In the genomic region with DNA sequence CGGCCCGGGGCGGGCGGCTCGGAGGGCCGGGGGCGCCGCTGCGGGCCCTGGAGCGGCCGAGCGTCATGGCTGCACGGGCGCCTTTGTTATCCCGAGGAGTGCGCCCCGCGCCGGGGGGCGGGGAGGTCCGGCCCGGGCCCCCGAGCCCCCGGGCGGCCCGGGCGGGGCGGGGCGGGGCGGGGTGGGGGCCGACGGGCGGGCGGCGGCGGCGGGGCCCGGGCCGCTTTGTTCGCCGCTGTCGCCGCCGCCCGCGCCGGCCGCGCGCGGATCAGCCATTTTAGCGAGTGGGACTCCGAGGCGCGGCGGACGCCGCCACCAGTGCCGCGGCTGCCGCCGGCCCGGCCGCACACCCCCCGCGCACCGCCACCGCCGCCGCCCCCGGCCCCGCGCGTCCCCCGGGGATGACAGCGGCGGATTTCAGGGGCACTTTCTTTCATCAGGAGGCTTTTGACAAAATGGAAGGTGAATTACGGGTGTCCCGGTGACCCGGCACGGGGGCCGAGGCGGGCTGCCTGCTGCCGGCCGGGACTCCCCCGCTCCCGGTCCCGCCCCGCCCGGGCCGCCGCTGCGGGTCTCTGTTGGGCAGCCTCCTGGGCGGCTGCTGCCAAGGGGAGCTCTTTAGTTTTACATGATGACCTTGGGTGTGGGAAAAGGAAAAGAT, we compare ENCODE assay signal across 8 cellular contexts. TPM values are rescaled to one million over a fixed set of nuclear protein-coding genes. Genes with fewer than 3 reads are reported as not detected.
DNase-seq lines count a peak whose midpoint lies in the region; ATAC-seq, FAIRE-seq and TF ChIP-seq lines count a peak whose summit lies in the region.

No MANE protein-coding gene starts in this region.

- WGBS in liver, result under 1% methylated on average over 60 of the region's 94 CpGs
- 52% methylated on average over 76 of the region's 94 CpGs; no CpG with 5 or more reads in 1 of the 2 donors for WGBS in upper lobe of left lung, 2 donors

- H2AFZ ChIP-seq in astrocyte (ENCODE audit: low read depth, low read length), result no peak overlapping the region

- H3K9me3 Mint-ChIP-seq in astrocyte (ENCODE audit: unreplicated experiment), result no peaks in the 10 kb centered on the region

- peaks cover 16% of the 10 kb centered on the region for H3K79me2 ChIP-seq in astrocyte (ENCODE audit: insufficient read depth, low read length)

- H3K4me2 ChIP-seq in astrocyte (ENCODE audit: low read length), result peak overlapping the region; percentile 93

- H3K9ac ChIP-seq in astrocyte (ENCODE audit: low read length) (peak overlapping the region; percentile 77), liver (ENCODE audit: low read depth in 1 of 2, low read length in 2 of 2) (no peak overlapping the region)

- TF ChIP-seq EP300 in upper lobe of left lung (IDR thresholded peaks at IDR 0.05), result no peak

- H3K27ac Mint-ChIP-seq in astrocyte (ENCODE audit: unreplicated experiment), result peak overlapping the region; percentile 78

- peaks cover 9% of the 10 kb centered on the region for H4K20me1 ChIP-seq in astrocyte (ENCODE audit: insufficient read depth, low read length)

- H3K4me3 Mint-ChIP-seq in astrocyte (ENCODE audit: unreplicated experiment), result peak overlapping the region; percentile 91

- H3K36me3 ChIP-seq in astrocyte (ENCODE audit: insufficient read depth, low read length) (peaks cover 5% of the 10 kb centered on the region), liver (ENCODE audit: control insufficient read depth in 4 of 4, insufficient read depth in 3 of 4, low read depth in 1 of 4, low read length in 3 of 4) (peaks cover 0 to 8% (median 1%) of the 10 kb centered on the region in 4 donors), upper lobe of left lung (no peaks in the 10 kb centered on the region)

- CTCF ChIA-PET in AG04450 (lab: Charles Lee), result no interaction called here

- H3K27ac ChIP-seq in AG04450 (ENCODE audit: low read depth, low read length), result no peak overlapping the region
- no peak overlapping the region for H3K27ac ChIP-seq in astrocyte (ENCODE audit: low read depth, low read length)
- H3K27ac ChIP-seq in liver (ENCODE audit: low read depth in 1 of 2, low read length in 2 of 2), result no peak overlapping the region
- H3K27ac ChIP-seq in upper lobe of left lung, result no peak overlapping the region

- POLR2A ChIA-PET in AG04450 (lab: Yijun Ruan, JAX), result no interaction called here

- H3K27me3 Mint-ChIP-seq in astrocyte (ENCODE audit: low read depth, unreplicated experiment), result peaks cover 3% of the 10 kb centered on the region

- no peak for FAIRE-seq in astrocyte (lab: Jason Lieb, UNC)

- H3K36me3 Mint-ChIP-seq in astrocyte (ENCODE audit: low read depth, unreplicated experiment), result no peaks in the 10 kb centered on the region

- H3K4me3 ChIP-seq in AG04450 (ENCODE audit: low read depth, low read length) (peak overlapping the region; percentile 57), astrocyte (ENCODE audit: insufficient read depth, low read depth, low read length) (peak overlapping the region; percentile 66), liver (ENCODE audit: low read depth in 1 of 3, low read length in 3 of 3) (peak overlapping the region in 2 of 3 donors; percentile 46 to 85), upper lobe of left lung (peak overlapping the region; percentile 40 to 61 (median 59))

- no peak for TF ChIP-seq POLR2A in upper lobe of left lung (IDR thresholded peaks at IDR 0.05)

- no peak for TF ChIP-seq RAD21 in liver (IDR thresholded peaks at IDR 0.05)

- no peak for DNase-seq in AG04450 (ENCODE audit: low read depth, low spot score)
- no peak for DNase-seq in astrocyte (ENCODE audit: low read depth)
- peak in 1 of 2 donors; percentile 86 for DNase-seq in upper lobe of left lung
- no peak for DNase-seq in COR-L47 (lab: John Stamatoyannopoulos, UW)

- ATAC-seq in GM18868 (IDR thresholded peaks at IDR 0.05; ENCODE audit: unreplicated experiment) (peak; percentile 8), HG03520 (IDR thresholded peaks at IDR 0.05; ENCODE audit: unreplicated experiment) (peak; percentile 10), upper lobe of left lung (ENCODE audit: low FRiP score in 2 of 2) (no peak), HG03196 (IDR thresholded peaks at IDR 0.05; ENCODE audit: unreplicated experiment) (no peak)

- no peaks in the 10 kb centered on the region for H3K9me3 ChIP-seq in AG04450 (ENCODE audit: control insufficient read depth, insufficient read depth, low read length)
- no peaks in the 10 kb centered on the region for H3K9me3 ChIP-seq in astrocyte (ENCODE audit: insufficient read depth, low read depth, low read length)
- no peaks in the 10 kb centered on the region for H3K9me3 ChIP-seq in liver (ENCODE audit: control insufficient read depth in 4 of 4, low read length in 3 of 4)
- H3K9me3 ChIP-seq in upper lobe of left lung, result no peaks in the 10 kb centered on the region

- H3K27me3 ChIP-seq in AG04450 (ENCODE audit: control insufficient read depth, insufficient read depth, low read length) (no peaks in the 10 kb centered on the region), astrocyte (ENCODE audit: insufficient read depth, low read length) (no peaks in the 10 kb centered on the region), liver (ENCODE audit: control insufficient read depth in 4 of 4, insufficient read depth in 4 of 4, low read length in 3 of 4) (no peaks in the 10 kb centered on the region), upper lobe of left lung (no peaks in the 10 kb centered on the region)

- TF ChIP-seq CTCF in AG04450 (IDR thresholded peaks at IDR 0.05; ENCODE audit: low read depth, low read length), result no peak
- TF ChIP-seq CTCF in astrocyte (IDR thresholded peaks at IDR 0.05; ENCODE audit: insufficient read depth, low read depth, low read length), result no peak
- no peak for TF ChIP-seq CTCF in liver (IDR thresholded peaks at IDR 0.05; ENCODE audit: low read depth, low read length, missing input control)
- TF ChIP-seq CTCF in upper lobe of left lung (IDR thresholded peaks at IDR 0.05), result no peak

- peaks cover 3% of the 10 kb centered on the region for H3K4me1 Mint-ChIP-seq in astrocyte (ENCODE audit: low read depth, unreplicated experiment)

- H3K4me1 ChIP-seq in astrocyte (ENCODE audit: insufficient read depth, low read length), result no peaks in the 10 kb centered on the region
- H3K4me1 ChIP-seq in liver (ENCODE audit: control insufficient read depth in 4 of 4, insufficient read depth in 4 of 4, low read length in 3 of 4), result peaks cover 0 to 5% (median 0%) of the 10 kb centered on the region in 4 donors
- H3K4me1 ChIP-seq in upper lobe of left lung, result peaks cover 0 to 7% (median 0%) of the 10 kb centered on the region in 4 donors

TF ChIP-seq in liver, 16 proteins besides CTCF, POLR2A, EP300 and RAD21:
- TF ChIP-seq GABPA (IDR thresholded peaks at IDR 0.05 in 1 of 2, conservative IDR thresholded peaks at IDR 0.05 in 1 of 2) (no peak), YY1 (IDR thresholded peaks at IDR 0.05) (no peak), FOXA1 (IDR thresholded peaks at IDR 0.05) (no peak), EGR1 (IDR thresholded peaks at IDR 0.05; ENCODE audit: low read depth in 2 of 2) (no peak), FOXA2 (IDR thresholded peaks at IDR 0.05) (no peak), NR2F2 (IDR thresholded peaks at IDR 0.05) (no peak), SP1 (IDR thresholded peaks at IDR 0.05) (no peak)
- TF ChIP-seq, protein P1, sequence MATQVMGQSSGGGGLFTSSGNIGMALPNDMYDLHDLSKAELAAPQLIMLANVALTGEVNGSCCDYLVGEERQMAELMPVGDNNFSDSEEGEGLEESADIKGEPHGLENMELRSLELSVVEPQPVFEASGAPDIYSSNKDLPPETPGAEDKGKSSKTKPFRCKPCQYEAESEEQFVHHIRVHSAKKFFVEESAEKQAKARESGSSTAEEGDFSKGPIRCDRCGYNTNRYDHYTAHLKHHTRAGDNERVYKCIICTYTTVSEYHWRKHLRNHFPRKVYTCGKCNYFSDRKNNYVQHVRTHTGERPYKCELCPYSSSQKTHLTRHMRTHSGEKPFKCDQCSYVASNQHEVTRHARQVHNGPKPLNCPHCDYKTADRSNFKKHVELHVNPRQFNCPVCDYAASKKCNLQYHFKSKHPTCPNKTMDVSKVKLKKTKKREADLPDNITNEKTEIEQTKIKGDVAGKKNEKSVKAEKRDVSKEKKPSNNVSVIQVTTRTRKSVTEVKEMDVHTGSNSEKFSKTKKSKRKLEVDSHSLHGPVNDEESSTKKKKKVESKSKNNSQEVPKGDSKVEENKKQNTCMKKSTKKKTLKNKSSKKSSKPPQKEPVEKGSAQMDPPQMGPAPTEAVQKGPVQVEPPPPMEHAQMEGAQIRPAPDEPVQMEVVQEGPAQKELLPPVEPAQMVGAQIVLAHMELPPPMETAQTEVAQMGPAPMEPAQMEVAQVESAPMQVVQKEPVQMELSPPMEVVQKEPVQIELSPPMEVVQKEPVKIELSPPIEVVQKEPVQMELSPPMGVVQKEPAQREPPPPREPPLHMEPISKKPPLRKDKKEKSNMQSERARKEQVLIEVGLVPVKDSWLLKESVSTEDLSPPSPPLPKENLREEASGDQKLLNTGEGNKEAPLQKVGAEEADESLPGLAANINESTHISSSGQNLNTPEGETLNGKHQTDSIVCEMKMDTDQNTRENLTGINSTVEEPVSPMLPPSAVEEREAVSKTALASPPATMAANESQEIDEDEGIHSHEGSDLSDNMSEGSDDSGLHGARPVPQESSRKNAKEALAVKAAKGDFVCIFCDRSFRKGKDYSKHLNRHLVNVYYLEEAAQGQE (IDR thresholded peaks at IDR 0.05), result no peak
- TF ChIP-seq, protein P2, sequence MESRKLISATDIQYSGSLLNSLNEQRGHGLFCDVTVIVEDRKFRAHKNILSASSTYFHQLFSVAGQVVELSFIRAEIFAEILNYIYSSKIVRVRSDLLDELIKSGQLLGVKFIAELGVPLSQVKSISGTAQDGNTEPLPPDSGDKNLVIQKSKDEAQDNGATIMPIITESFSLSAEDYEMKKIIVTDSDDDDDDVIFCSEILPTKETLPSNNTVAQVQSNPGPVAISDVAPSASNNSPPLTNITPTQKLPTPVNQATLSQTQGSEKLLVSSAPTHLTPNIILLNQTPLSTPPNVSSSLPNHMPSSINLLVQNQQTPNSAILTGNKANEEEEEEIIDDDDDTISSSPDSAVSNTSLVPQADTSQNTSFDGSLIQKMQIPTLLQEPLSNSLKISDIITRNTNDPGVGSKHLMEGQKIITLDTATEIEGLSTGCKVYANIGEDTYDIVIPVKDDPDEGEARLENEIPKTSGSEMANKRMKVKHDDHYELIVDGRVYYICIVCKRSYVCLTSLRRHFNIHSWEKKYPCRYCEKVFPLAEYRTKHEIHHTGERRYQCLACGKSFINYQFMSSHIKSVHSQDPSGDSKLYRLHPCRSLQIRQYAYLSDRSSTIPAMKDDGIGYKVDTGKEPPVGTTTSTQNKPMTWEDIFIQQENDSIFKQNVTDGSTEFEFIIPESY (IDR thresholded peaks at IDR 0.05), result no peak
- TF ChIP-seq, protein P3, sequence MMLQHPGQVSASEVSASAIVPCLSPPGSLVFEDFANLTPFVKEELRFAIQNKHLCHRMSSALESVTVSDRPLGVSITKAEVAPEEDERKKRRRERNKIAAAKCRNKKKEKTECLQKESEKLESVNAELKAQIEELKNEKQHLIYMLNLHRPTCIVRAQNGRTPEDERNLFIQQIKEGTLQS (IDR thresholded peaks at IDR 0.05), result no peak

RNA-seq across cellular contexts. Expression of a gene that starts 1.2 kb away (rescaled TPM):
- polyA plus RNA-seq in AG04450 (2011; rRNA removed) (17.9 and 21.1 TPM in 2 replicates), liver (10 to 100 TPM; 17.0 to 46.7 TPM)
- polyA minus RNA-seq in AG04450 (2011; rRNA and poly(A)+ RNA removed), result 7.3 and 10.1 TPM in 2 replicates
- total RNA-seq in astrocyte (25.8 and 34.7 TPM in 2 replicates), liver (1 to 10 TPM; 9.2 to 9.3 TPM), upper lobe of left lung (10 to 100 TPM in 5 of 6 donors, 1 to 10 TPM in 1; 8.1 to 21.5 (median 18.5) TPM)

Comparison
In these comparisons a context has a peak if more than half of its experiments do, and no peak if none do; other contexts are left out.
1. ATAC-seq: peak in GM18868 (single experiment) and HG03520 (single experiment); none in upper lobe of left lung (0 of 2) and HG03196 (single experiment).
2. Peak in every context shown above with its lines, with median percentiles within 50 percentile points of each other: H3K4me3 ChIP-seq.